1 cellular context compared by ENCODE assay signal in genomic region chr1:17188889-17189631, GRCh38.
TF ChIP-seq lines count a peak whose summit lies in the region.

No MANE protein-coding gene starts in this region.

TF ChIP-seq in HEK293, 187 proteins besides CTCF, POLR2A, EP300 and RAD21:
- TF ChIP-seq GLI2 (tag by site-specific recombination; IDR thresholded peaks at IDR 0.05; ENCODE audit: borderline replicate concordance, low read depth) (no peak), ZNF571 (tag by site-specific recombination; IDR thresholded peaks at IDR 0.05) (no peak), SETDB1 (IDR thresholded peaks at IDR 0.05; ENCODE audit: insufficient read length, low read length) (peak; percentile 53), ZNF560 (tag by site-specific recombination; IDR thresholded peaks at IDR 0.05; ENCODE audit: borderline replicate concordance) (no peak), ZNF184 (tag by site-specific recombination; IDR thresholded peaks at IDR 0.05) (peak; percentile 97), ELK4 (IDR thresholded peaks at IDR 0.05; ENCODE audit: borderline replicate concordance, low read depth, low read length) (no peak)
TF ChIP-seq in HEK293: peak in this region for 2.
